Comparison of ENCODE assay signal across 18 cellular contexts in genomic region chr2:186917866-186918265, GRCh38.
DNase-seq lines count a peak whose midpoint lies in the region; ATAC-seq and TF ChIP-seq lines count a peak whose summit lies in the region.
"Had no signal": no experiment of that assay in that cellular context is flagged by ENCODE, and none has a peak within 500 bp of the region (broad histone marks: within the 10 kb centered on the region; RNA-seq: fewer than 3 reads in every experiment).

No MANE protein-coding gene starts in this region.

- ATAC-seq in esophagus mucosa: peak; percentile 28
- ATAC-seq in HG02973 (IDR thresholded peaks at IDR 0.05; ENCODE audit: unreplicated experiment): no peak

- no peak for TF ChIP-seq CTCF in ovary (IDR thresholded peaks at IDR 0.05)

- H3K9me3 ChIP-seq in ovary: no peaks in the 10 kb centered on the region
- H3K9me3 ChIP-seq: Caco-2, HAP-1 had no signal

- TF ChIP-seq EP300 in ovary (IDR thresholded peaks at IDR 0.05): no peak

- TF ChIP-seq POLR2A in ovary (IDR thresholded peaks at IDR 0.05): no peak

- DNase-seq in COLO829 (ENCODE audit: low spot score): peak; percentile 4
- DNase-seq in HCEC 1CT: peak; percentile 55
- peak; percentile 21 for DNase-seq in RPMI7951 (ENCODE audit: low read depth)
- no peak for DNase-seq in activated CD4-positive, alpha-beta T cell treated with anti-CD3 and anti-CD28 coated beads, Interleukin-2, amount 50 U/mL, for 1 hour
- no peak for DNase-seq in ovary
- DNase-seq in activated CD4-positive, alpha-beta T cell treated with anti-CD3 and anti-CD28 coated beads, Interleukin-2, amount 50 U/mL, for 4 hours: no peak
- DNase-seq: Caco-2; KG1; NCI-H1436; NCI-H2029 treated with DMSO at 0.1 percent for 48 hours; NCI-H510A; NCI-H748 treated with DMSO at 0.1 percent for 48 hours; NK-92 treated with Interleukin-12 subunit alpha and Interleukin-12 subunit beta, amount 100 ng/mL, for 24 hours; Right ventricle myocardium superior; SW 1271 had no signal

- intact Hi-C loops in ovary (cut with DNase I): no loop called here

- no peaks in the 10 kb centered on the region for H3K27me3 ChIP-seq in ovary

- H3K27ac ChIP-seq in ovary: no peak overlapping the region

- no peak overlapping the region for H3K4me3 ChIP-seq in ovary
- H3K4me3 ChIP-seq: HAP-1 had no signal

- H3K36me3 ChIP-seq in ovary: no peaks in the 10 kb centered on the region
- H3K36me3 ChIP-seq: HAP-1 had no signal

- no peaks in the 10 kb centered on the region for H3K4me1 ChIP-seq in ovary (ENCODE audit: insufficient read depth)
- H3K4me1 ChIP-seq: Caco-2, HAP-1 had no signal

- WGBS in ovary, 3 donors: 84 to 90% (median 90%) methylated on average over 3 of the region's 3 CpGs

Comparison
In these comparisons a context has a peak if more than half of its experiments do, and no peak if none do; other contexts are left out.
1. DNase-seq: peak in COLO829 (single experiment), HCEC 1CT (single experiment) and RPMI7951 (single experiment); none in activated CD4-positive, alpha-beta T cell treated with anti-CD3 and anti-CD28 coated beads, Interleukin-2, amount 50 U/mL, for 1 hour (single experiment), ovary (0 of 5) and activated CD4-positive, alpha-beta T cell treated with anti-CD3 and anti-CD28 coated beads, Interleukin-2, amount 50 U/mL, for 4 hours (0 of 2).